ENCODE assay signal across 9 cellular contexts in genomic region chr12:122366685-122367475, GRCh38. TPM values are rescaled to one million over a fixed set of nuclear protein-coding genes. Genes with fewer than 3 reads are reported as not detected.
DNase-seq lines count a peak whose midpoint lies in the region; ATAC-seq and TF ChIP-seq lines count a peak whose summit lies in the region.
"Had no signal": no experiment of that assay in that cellular context is flagged by ENCODE, and none has a peak within 500 bp of the region (broad histone marks: within the 10 kb centered on the region; RNA-seq: fewer than 3 reads in every experiment).

No MANE protein-coding gene starts in this region.

- DNase-seq in HL-60 (ENCODE audit: low read depth in 1 of 2, low spot score in 1 of 2) (peak; percentile 6 to 18), amniotic stem cell (lab: John Stamatoyannopoulos, UW) (peak; percentile 46), Karpas-422 (no peak), NCI-H82 (lab: John Stamatoyannopoulos, UW) (no peak)
- peak in 1 of 2 donors; percentile 15 for DNase-seq in stimulated activated naive CD8-positive, alpha-beta T cell treated with anti-CD3 and anti-CD28 coated beads, Interleukin-15, amount 100 ng/mL, for 72 hours

- no peaks in the 10 kb centered on the region for H3K9me3 ChIP-seq in iPS-18a (ENCODE audit: control insufficient read depth, low read depth, low read length)
- no peaks in the 10 kb centered on the region for H3K9me3 ChIP-seq in Karpas-422 (ENCODE audit: low read length)
- H3K9me3 ChIP-seq: thoracic aorta had no signal

- no peaks in the 10 kb centered on the region for H3K9me3 Mint-ChIP-seq in stimulated activated naive CD8-positive, alpha-beta T cell treated with anti-CD3 and anti-CD28 coated beads, Interleukin-15, amount 100 ng/mL, for 72 hours

- peaks cover 22% of the 10 kb centered on the region for H3K4me1 Mint-ChIP-seq in stimulated activated naive CD8-positive, alpha-beta T cell treated with anti-CD3 and anti-CD28 coated beads, Interleukin-15, amount 100 ng/mL, for 72 hours

- H3K9ac ChIP-seq in iPS-18a (ENCODE audit: low read length) (peak overlapping the region; percentile 46), Karpas-422 (ENCODE audit: low read length) (no peak overlapping the region)

- TF ChIP-seq POLR2A in GM18505 (IDR thresholded peaks at IDR 0.05; ENCODE audit: borderline replicate concordance, extremely low read depth, insufficient read depth, insufficient read length): no peak

- H3K4me1 ChIP-seq in ACC112 (ENCODE audit: control insufficient read depth, insufficient read depth, low read length, unreplicated experiment) (peaks cover 45% of the 10 kb centered on the region), iPS-18a (ENCODE audit: control insufficient read depth, low read depth, low read length) (peaks cover 10% of the 10 kb centered on the region), Karpas-422 (ENCODE audit: low read length) (no peaks in the 10 kb centered on the region)

- no peaks in the 10 kb centered on the region for H4K20me1 ChIP-seq in Karpas-422 (ENCODE audit: insufficient read depth, low read depth, low read length)

- no peaks in the 10 kb centered on the region for H3K27me3 ChIP-seq in ACC112 (ENCODE audit: insufficient read depth, low read length)
- H3K27me3 ChIP-seq in HL-60 (ENCODE audit: insufficient read depth, poor library complexity, severe bottlenecking): no peaks in the 10 kb centered on the region
- no peaks in the 10 kb centered on the region for H3K27me3 ChIP-seq in iPS-18a (ENCODE audit: control insufficient read depth, insufficient read depth, low read length)
- H3K27me3 ChIP-seq in Karpas-422 (ENCODE audit: low read length): no peaks in the 10 kb centered on the region

- no peak for TF ChIP-seq CTCF in HL-60 (IDR thresholded peaks at IDR 0.05; ENCODE audit: insufficient read depth, low read length)

- H3K79me2 ChIP-seq in ACC112 (ENCODE audit: control insufficient read depth, insufficient read depth, low read length, unreplicated experiment): peaks cover 15% of the 10 kb centered on the region
- H3K79me2 ChIP-seq in Karpas-422 (ENCODE audit: low read length): no peaks in the 10 kb centered on the region

- H3K36me3 ChIP-seq in ACC112 (ENCODE audit: insufficient read depth, low read length) (peaks cover 3% of the 10 kb centered on the region; the same call in 1 of the 2 replicates), iPS-18a (ENCODE audit: control insufficient read depth, low read depth, low read length) (no peaks in the 10 kb centered on the region), Karpas-422 (ENCODE audit: insufficient read depth, low read length) (no peaks in the 10 kb centered on the region)

- ATAC-seq in stimulated activated naive CD8-positive, alpha-beta T cell treated with anti-CD3 and anti-CD28 coated beads, Interleukin-15, amount 100 ng/mL, for 72 hours: peak; percentile 86
- ATAC-seq in GM18505 (IDR thresholded peaks at IDR 0.05; ENCODE audit: unreplicated experiment): no peak

- no peaks in the 10 kb centered on the region for H3K27me3 Mint-ChIP-seq in stimulated activated naive CD8-positive, alpha-beta T cell treated with anti-CD3 and anti-CD28 coated beads, Interleukin-15, amount 100 ng/mL, for 72 hours

- H3K9me2 ChIP-seq in Karpas-422 (replicated peaks; ENCODE audit: insufficient read depth, low read length): no peaks in the 10 kb centered on the region

- H3K4me3 ChIP-seq in ACC112 (ENCODE audit: low read depth, low read length): peak overlapping the region; percentile 30; the same call in 1 of the 2 replicates
- H3K4me3 ChIP-seq in HL-60 (replicated peaks; ENCODE audit: insufficient read depth, low read length): no peak overlapping the region
- H3K4me3 ChIP-seq in iPS-18a (ENCODE audit: low read length): no peak overlapping the region
- H3K4me3 ChIP-seq in Karpas-422 (ENCODE audit: low read length): no peak overlapping the region
- H3K4me3 ChIP-seq: thoracic aorta had no signal

- H2AFZ ChIP-seq in ACC112 (ENCODE audit: low read length, unreplicated experiment): no peak overlapping the region
- H2AFZ ChIP-seq in Karpas-422 (ENCODE audit: low read length): no peak overlapping the region

- no peak overlapping the region for H3K4me3 Mint-ChIP-seq in stimulated activated naive CD8-positive, alpha-beta T cell treated with anti-CD3 and anti-CD28 coated beads, Interleukin-15, amount 100 ng/mL, for 72 hours

- peak overlapping the region; percentile 83 to 90 for H3K27ac Mint-ChIP-seq in stimulated activated naive CD8-positive, alpha-beta T cell treated with anti-CD3 and anti-CD28 coated beads, Interleukin-15, amount 100 ng/mL, for 72 hours

- H3K27ac ChIP-seq in ACC112 (ENCODE audit: low read depth, low read length) (peak overlapping the region; percentile 90), HL-60 (replicated peaks) (no peak overlapping the region), iPS-18a (ENCODE audit: low read length) (peak overlapping the region; percentile 65), Karpas-422 (ENCODE audit: low read length) (no peak overlapping the region; the same call in 1 of the 2 replicates)

- H3K4me2 ChIP-seq in Karpas-422 (ENCODE audit: low read depth, low read length, poor library complexity, severe bottlenecking): no peak overlapping the region

RNA-seq across cellular contexts. Expression of gene CLIP1, which starts 55.6 kb away (rescaled TPM):
- 16.0 and 18.0 TPM in 2 replicates for total RNA-seq in Karpas-422 (2014; rRNA removed; shearing (Covaris generic); ENCODE audit: low replicate concordance)

Comparison
In these comparisons a context has a peak if more than half of its experiments do, and no peak if none do; other contexts are left out.
1. H3K27ac ChIP-seq: peak in ACC112 (single experiment) and iPS-18a (single experiment); none in HL-60 (single experiment) and Karpas-422 (single experiment).
2. DNase-seq: peak in HL-60 (2 of 2) and amniotic stem cell (single experiment); none in Karpas-422 (single experiment) and NCI-H82 (single experiment).